ENCODE assay signal across 1 cellular context in the genomic region with DNA sequence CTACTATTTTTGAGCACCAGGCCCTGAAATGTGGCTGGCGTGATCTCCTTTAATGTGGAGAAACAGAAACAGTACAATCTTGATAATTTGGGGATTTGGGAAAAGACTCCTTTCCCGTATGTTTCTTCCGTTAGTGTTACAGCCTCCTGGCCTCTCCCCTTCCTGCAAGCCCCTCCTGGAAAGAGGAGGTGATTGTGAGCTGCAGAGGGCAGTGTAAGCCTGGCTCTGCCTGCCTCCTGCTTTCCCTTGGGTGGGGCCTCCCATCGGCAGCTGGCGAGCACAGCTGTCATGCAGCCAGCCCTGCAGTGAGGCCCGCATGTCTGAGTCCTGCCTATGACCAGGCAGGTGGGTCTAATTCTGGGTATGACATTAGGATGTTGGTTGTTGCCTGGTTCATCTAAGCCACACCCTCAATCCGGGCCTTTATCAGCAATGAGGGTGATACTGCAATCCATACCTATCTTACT.
TF ChIP-seq lines count a peak whose summit lies in the region.

No MANE protein-coding gene starts in this region.

TF ChIP-seq in K562, 482 proteins besides CTCF, POLR2A, EP300 and RAD21 (continued from another document and continues in another):
- TF ChIP-seq ZBTB40 (IDR thresholded peaks at IDR 0.05) (0 out of 2 replicates have a peak, but pooled peaks have one; percentile 37), ZBTB40 (CRISPR knock-in tag; IDR thresholded peaks at IDR 0.05) (no peak), NFE2L1 (tag; IDR thresholded peaks at IDR 0.05; ENCODE audit: borderline replicate concordance, low read depth) (no peak), CTBP1 (IDR thresholded peaks at IDR 0.05; ENCODE audit: borderline replicate concordance) (peak; percentile 92), GTF2B (IDR thresholded peaks at IDR 0.05; ENCODE audit: extremely low read depth, insufficient read length) (no peak), ZNF431 (CRISPR knock-in tag; IDR thresholded peaks at IDR 0.05) (no peak), TAL1 (IDR thresholded peaks at IDR 0.05) (no peak), ZNF41 (CRISPR knock-in tag; conservative IDR thresholded peaks at IDR 0.05) (no peak), XRCC3 (IDR thresholded peaks at IDR 0.05) (no peak), THAP12 (CRISPR knock-in tag; IDR thresholded peaks at IDR 0.05) (no peak), ZEB2 (IDR thresholded peaks at IDR 0.05) (no peak), MECOM (CRISPR knock-in tag; IDR thresholded peaks at IDR 0.05) (no peak), ZNF668 (CRISPR knock-in tag; IDR thresholded peaks at IDR 0.05) (no peak), PTRF (tag; IDR thresholded peaks at IDR 0.05) (no peak), KLF10 (CRISPR knock-in tag; IDR thresholded peaks at IDR 0.05) (no peak), SMARCC2 (IDR thresholded peaks at IDR 0.05; ENCODE audit: low read depth) (no peak), MTA2 (IDR thresholded peaks at IDR 0.05; ENCODE audit: low read depth) (no peak), EGR1 (conservative IDR thresholded peaks at IDR 0.05) (no peak), RBM14 (IDR thresholded peaks at IDR 0.05; ENCODE audit: borderline replicate concordance, insufficient read depth, low read depth, low read length) (no peak), KLF1 (tag; IDR thresholded peaks at IDR 0.05) (0 out of 2 replicates have a peak, but pooled peaks have one; percentile 55), CBFA2T2 (conservative IDR thresholded peaks at IDR 0.05) (peak; percentile 56), ZNF512 (tag; IDR thresholded peaks at IDR 0.05) (no peak), ZNF311 (CRISPR knock-in tag; IDR thresholded peaks at IDR 0.05) (no peak), RBM15 (IDR thresholded peaks at IDR 0.05; ENCODE audit: insufficient read depth, low read length) (no peak), ZNF707 (CRISPR knock-in tag; conservative IDR thresholded peaks at IDR 0.05) (no peak), NR2C2 (CRISPR knock-in tag; IDR thresholded peaks at IDR 0.05) (no peak), NR2C2 (tag; IDR thresholded peaks at IDR 0.05) (no peak), CBX3 (IDR thresholded peaks at IDR 0.05; ENCODE audit: borderline replicate concordance in 1 of 2, low read length in 2 of 2) (no peak), C11orf30 (IDR thresholded peaks at IDR 0.05; ENCODE audit: low read depth) (no peak), CC2D1A (IDR thresholded peaks at IDR 0.05) (peak; percentile 89), TSC22D4 (tag; IDR thresholded peaks at IDR 0.05) (no peak), LCOR (CRISPR knock-in tag; IDR thresholded peaks at IDR 0.05) (no peak), HMG20B (CRISPR knock-in tag; IDR thresholded peaks at IDR 0.05) (no peak), KDM2B (CRISPR knock-in tag; IDR thresholded peaks at IDR 0.05) (no peak), IFI16 (CRISPR knock-in tag; IDR thresholded peaks at IDR 0.05) (no peak), EZH2 (IDR thresholded peaks at IDR 0.05; ENCODE audit: borderline replicate concordance, low read depth, low read length) (no peak), ZNF830 (CRISPR knock-in tag; IDR thresholded peaks at IDR 0.05) (no peak), JUN (IDR thresholded peaks at IDR 0.05; ENCODE audit: borderline replicate concordance, low read depth, low read length) (no peak), JUN (CRISPR knock-in tag; IDR thresholded peaks at IDR 0.05; ENCODE audit: borderline replicate concordance) (no peak), ZNF347 (CRISPR knock-in tag; IDR thresholded peaks at IDR 0.05; ENCODE audit: low read depth) (no peak), POLR2B (IDR thresholded peaks at IDR 0.05; ENCODE audit: low read depth, partially characterized antibody) (no peak)
- TF ChIP-seq, protein P1, sequence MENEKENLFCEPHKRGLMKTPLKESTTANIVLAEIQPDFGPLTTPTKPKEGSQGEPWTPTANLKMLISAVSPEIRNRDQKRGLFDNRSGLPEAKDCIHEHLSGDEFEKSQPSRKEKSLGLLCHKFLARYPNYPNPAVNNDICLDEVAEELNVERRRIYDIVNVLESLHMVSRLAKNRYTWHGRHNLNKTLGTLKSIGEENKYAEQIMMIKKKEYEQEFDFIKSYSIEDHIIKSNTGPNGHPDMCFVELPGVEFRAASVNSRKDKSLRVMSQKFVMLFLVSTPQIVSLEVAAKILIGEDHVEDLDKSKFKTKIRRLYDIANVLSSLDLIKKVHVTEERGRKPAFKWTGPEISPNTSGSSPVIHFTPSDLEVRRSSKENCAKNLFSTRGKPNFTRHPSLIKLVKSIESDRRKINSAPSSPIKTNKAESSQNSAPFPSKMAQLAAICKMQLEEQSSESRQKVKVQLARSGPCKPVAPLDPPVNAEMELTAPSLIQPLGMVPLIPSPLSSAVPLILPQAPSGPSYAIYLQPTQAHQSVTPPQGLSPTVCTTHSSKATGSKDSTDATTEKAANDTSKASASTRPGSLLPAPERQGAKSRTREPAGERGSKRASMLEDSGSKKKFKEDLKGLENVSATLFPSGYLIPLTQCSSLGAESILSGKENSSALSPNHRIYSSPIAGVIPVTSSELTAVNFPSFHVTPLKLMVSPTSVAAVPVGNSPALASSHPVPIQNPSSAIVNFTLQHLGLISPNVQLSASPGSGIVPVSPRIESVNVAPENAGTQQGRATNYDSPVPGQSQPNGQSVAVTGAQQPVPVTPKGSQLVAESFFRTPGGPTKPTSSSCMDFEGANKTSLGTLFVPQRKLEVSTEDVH (IDR thresholded peaks at IDR 0.05; ENCODE audit: low read depth, partially characterized antibody) = peak; percentile 21
- TF ChIP-seq, protein P2, sequence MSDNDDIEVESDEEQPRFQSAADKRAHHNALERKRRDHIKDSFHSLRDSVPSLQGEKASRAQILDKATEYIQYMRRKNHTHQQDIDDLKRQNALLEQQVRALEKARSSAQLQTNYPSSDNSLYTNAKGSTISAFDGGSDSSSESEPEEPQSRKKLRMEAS (CRISPR knock-in tag; IDR thresholded peaks at IDR 0.05) = peak; percentile 59; the same call in 1 of the 2 replicates
- TF ChIP-seq, protein P3, sequence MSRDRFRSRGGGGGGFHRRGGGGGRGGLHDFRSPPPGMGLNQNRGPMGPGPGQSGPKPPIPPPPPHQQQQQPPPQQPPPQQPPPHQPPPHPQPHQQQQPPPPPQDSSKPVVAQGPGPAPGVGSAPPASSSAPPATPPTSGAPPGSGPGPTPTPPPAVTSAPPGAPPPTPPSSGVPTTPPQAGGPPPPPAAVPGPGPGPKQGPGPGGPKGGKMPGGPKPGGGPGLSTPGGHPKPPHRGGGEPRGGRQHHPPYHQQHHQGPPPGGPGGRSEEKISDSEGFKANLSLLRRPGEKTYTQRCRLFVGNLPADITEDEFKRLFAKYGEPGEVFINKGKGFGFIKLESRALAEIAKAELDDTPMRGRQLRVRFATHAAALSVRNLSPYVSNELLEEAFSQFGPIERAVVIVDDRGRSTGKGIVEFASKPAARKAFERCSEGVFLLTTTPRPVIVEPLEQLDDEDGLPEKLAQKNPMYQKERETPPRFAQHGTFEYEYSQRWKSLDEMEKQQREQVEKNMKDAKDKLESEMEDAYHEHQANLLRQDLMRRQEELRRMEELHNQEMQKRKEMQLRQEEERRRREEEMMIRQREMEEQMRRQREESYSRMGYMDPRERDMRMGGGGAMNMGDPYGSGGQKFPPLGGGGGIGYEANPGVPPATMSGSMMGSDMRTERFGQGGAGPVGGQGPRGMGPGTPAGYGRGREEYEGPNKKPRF (IDR thresholded peaks at IDR 0.05; ENCODE audit: low read depth, low read length) = no peak
- TF ChIP-seq, protein P4, sequence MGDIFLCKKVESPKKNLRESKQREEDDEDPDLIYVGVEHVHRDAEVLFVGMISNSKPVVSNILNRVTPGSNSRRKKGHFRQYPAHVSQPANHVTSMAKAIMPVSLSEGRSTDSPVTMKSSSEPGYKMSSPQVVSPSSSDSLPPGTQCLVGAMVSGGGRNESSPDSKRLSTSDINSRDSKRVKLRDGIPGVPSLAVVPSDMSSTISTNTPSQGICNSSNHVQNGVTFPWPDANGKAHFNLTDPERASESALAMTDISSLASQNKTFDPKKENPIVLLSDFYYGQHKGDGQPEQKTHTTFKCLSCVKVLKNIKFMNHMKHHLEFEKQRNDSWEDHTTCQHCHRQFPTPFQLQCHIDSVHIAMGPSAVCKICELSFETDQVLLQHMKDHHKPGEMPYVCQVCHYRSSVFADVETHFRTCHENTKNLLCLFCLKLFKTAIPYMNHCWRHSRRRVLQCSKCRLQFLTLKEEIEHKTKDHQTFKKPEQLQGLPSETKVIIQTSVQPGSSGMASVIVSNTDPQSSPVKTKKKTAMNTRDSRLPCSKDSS (IDR thresholded peaks at IDR 0.05; ENCODE audit: low read depth, partially characterized antibody) = no peak
